In genomic region chr10:129169115-129169514, GRCh38 we compare ENCODE assay signal across 5 cellular contexts.
"Had no signal": no experiment of that assay in that cellular context is flagged by ENCODE, and none has a peak within 500 bp of the region (broad histone marks: within the 10 kb centered on the region; RNA-seq: fewer than 3 reads in every experiment).

No MANE protein-coding gene starts in this region.

- DNase-seq: GM23248, GOT3, H9, HCEC 1CT, IMR-90 had no signal

- H3K4me3 ChIP-seq: GM23248 had no signal

- H3K9me3 Mint-ChIP-seq: H9 had no signal

- H3K27ac ChIP-seq: GM23248 had no signal

- H3K4me3 Mint-ChIP-seq: H9 had no signal
